In the genomic region with DNA sequence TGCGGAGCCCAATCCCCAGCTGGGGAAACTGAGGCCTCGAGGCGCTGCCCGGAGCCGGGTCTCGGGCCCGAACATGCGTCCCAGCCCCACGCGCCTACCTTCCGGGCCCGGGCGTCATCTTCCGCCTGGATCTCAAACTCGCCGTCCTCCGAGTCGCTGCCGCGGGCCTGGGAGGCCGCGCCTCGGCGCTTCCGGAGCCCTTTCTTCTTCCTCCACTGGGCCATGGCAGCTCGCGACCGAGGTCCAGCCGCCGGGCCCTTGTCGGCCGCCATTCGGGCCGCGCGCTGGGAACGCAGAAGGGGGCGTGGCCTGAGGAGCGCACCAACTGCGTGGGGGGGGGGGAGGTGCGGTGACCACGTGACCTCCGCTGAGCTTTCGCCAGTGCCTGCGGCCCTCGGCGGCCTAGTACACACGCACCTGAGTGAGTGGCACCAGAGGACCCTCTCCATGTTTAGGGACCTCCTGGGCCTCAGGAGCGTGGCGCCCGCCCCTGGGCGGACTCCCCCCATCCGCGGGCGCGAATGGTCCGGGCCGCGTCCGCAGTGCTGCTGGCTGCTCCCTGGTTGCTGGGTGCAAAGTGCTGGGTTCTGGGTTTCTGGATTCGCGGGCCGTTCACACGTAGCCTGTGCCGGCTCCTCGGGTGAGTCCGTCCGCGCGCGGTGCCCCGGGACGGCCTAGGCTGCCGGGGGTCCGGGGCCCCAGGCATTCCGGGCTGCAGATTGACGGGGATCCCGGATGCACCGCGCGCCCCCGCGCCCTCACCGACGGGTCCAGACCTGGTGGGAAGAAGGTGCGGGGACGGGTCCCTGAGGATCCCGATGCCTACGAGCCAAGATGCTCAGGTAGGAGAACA, we compare ENCODE assay signal across 8 cellular contexts. TPM values are rescaled to one million over a fixed set of nuclear protein-coding genes. Genes with fewer than 3 reads are reported as not detected.
DNase-seq lines count a peak whose midpoint lies in the region; ATAC-seq and TF ChIP-seq lines count a peak whose summit lies in the region.

A gene with protein sequence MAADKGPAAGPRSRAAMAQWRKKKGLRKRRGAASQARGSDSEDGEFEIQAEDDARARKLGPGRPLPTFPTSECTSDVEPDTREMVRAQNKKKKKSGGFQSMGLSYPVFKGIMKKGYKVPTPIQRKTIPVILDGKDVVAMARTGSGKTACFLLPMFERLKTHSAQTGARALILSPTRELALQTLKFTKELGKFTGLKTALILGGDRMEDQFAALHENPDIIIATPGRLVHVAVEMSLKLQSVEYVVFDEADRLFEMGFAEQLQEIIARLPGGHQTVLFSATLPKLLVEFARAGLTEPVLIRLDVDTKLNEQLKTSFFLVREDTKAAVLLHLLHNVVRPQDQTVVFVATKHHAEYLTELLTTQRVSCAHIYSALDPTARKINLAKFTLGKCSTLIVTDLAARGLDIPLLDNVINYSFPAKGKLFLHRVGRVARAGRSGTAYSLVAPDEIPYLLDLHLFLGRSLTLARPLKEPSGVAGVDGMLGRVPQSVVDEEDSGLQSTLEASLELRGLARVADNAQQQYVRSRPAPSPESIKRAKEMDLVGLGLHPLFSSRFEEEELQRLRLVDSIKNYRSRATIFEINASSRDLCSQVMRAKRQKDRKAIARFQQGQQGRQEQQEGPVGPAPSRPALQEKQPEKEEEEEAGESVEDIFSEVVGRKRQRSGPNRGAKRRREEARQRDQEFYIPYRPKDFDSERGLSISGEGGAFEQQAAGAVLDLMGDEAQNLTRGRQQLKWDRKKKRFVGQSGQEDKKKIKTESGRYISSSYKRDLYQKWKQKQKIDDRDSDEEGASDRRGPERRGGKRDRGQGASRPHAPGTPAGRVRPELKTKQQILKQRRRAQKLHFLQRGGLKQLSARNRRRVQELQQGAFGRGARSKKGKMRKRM (minus strand): TSS at position 299 of the 853 bp plus-strand sequence. CDS start 27 bp downstream, at position 272.
A gene with protein sequence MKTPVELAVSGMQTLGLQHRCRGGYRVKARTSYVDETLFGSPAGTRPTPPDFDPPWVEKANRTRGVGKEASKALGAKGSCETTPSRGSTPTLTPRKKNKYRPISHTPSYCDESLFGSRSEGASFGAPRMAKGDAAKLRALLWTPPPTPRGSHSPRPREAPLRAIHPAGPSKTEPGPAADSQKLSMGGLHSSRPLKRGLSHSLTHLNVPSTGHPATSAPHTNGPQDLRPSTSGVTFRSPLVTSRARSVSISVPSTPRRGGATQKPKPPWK (plus strand): TSS at position 542 of the 853 bp plus-strand sequence. CDS start 1,026 bp downstream, outside the sequence.

- peak within 1 kb of the TSS; percentile 98 for H3K27ac ChIP-seq in cingulate gyrus (ENCODE audit: low read depth, low read length)

- DNase-seq in AG09309 (ENCODE audit: low read depth): no peak
- peak; percentile 85 for DNase-seq in NCI-H510A (lab: John Stamatoyannopoulos, UW)
- peak; percentile 83 for DNase-seq in activated CD4-positive, alpha-beta T cell treated with anti-CD3 and anti-CD28 coated beads for 48 hours
- DNase-seq in left colon: peak; percentile 78 to 86
- peak; percentile 74 to 80 for DNase-seq in stimulated activated CD4-positive, alpha-beta T cell treated with anti-CD3 and anti-CD28 coated beads, Interleukin-1b, Interleukin-23, amount 100 ng/mL, for 4 hours (ENCODE audit: low read depth in 2 of 2)

- ATAC-seq in GM18870 (IDR thresholded peaks at IDR 0.05; ENCODE audit: unreplicated experiment) (peak; percentile 33), HG03135 (IDR thresholded peaks at IDR 0.05; ENCODE audit: unreplicated experiment) (peak; percentile 47), left colon (peak; percentile 80)

- TF ChIP-seq CTCF in AG09309 (IDR thresholded peaks at IDR 0.05; ENCODE audit: control insufficient read depth, insufficient read depth, low read depth, low read length, missing control alignments): no peak

- intact Hi-C loops in left colon (cut with DNase I, micrococcal nuclease): no loop called here

- peak within 1 kb of the TSS; percentile 83 for H3K4me3 ChIP-seq in AG09309 (ENCODE audit: control insufficient read depth, low read depth, low read length)

RNA-seq across cellular contexts. Expression of the first gene that starts in this region (rescaled TPM):
- total RNA-seq in left colon: 10 to 100 TPM; 42.0 to 56.9 TPM

RNA-seq across cellular contexts. Expression of the second gene that starts in this region (rescaled TPM):
- total RNA-seq in left colon: 10 to 100 TPM; 17.4 to 18.0 TPM
